Comparison of ENCODE assay signal across 8 cellular contexts in genomic region chr11:65927904-65928397, GRCh38. TPM values are rescaled to one million over a fixed set of nuclear protein-coding genes. Genes with fewer than 3 reads are reported as not detected.
DNase-seq lines count a peak whose midpoint lies in the region; ATAC-seq and TF ChIP-seq lines count a peak whose summit lies in the region.

No MANE protein-coding gene starts in this region.

- H3K9ac ChIP-seq in endodermal cell (ENCODE audit: extremely low read depth, low read length, poor library complexity, severe bottlenecking) = no peak overlapping the region

- peaks cover 7% of the 10 kb centered on the region for H3K4me1 Mint-ChIP-seq in endodermal cell

- H3K27ac ChIP-seq in endodermal cell (ENCODE audit: low read depth, low read length) = no peak overlapping the region
- no peak overlapping the region for H3K27ac ChIP-seq in vagina
- H3K27ac ChIP-seq in ascending aorta = no peak overlapping the region

- H3K9me3 ChIP-seq in endodermal cell (ENCODE audit: control insufficient read depth, low read length) (no peaks in the 10 kb centered on the region), vagina (no peaks in the 10 kb centered on the region), ascending aorta (no peaks in the 10 kb centered on the region)

- no peak overlapping the region for H3K4me3 Mint-ChIP-seq in endodermal cell

- ATAC-seq in GM18505 (IDR thresholded peaks at IDR 0.05; ENCODE audit: unreplicated experiment) = peak; percentile 51
- ATAC-seq in HG03196 (IDR thresholded peaks at IDR 0.05; ENCODE audit: unreplicated experiment) = peak; percentile 56
- ATAC-seq in activated CD4-positive, CD25-positive, alpha-beta regulatory T cell treated with anti-CD3 and anti-CD28 coated beads, Interleukin-2, amount 50 U/mL, for 24 hours = peak; percentile 91 to 94
- ATAC-seq in HG02970 (IDR thresholded peaks at IDR 0.05; ENCODE audit: low FRiP score, unreplicated experiment) = no peak

- DNase-seq in endodermal cell (no peak), vagina (ENCODE audit: extremely low spot score in 2 of 2) (no peak), ascending aorta (ENCODE audit: low spot score in 2 of 2) (no peak)
- DNase-seq in stimulated activated CD4-positive, alpha-beta T cell treated with anti-CD3 and anti-CD28 coated beads, Interleukin-4, amount 100 ng/mL, for 48 hours (ENCODE audit: low read depth in 2 of 2) = peak; percentile 59 to 63

- 75 to 90% methylated on average over 7 to 9 of the region's 9 CpGs for WGBS in endodermal cell (ENCODE audit: insufficient coverage in 1 of 2, insufficient read length in 1 of 2), 2 experiments

- H3K27me3 ChIP-seq in endodermal cell (ENCODE audit: control insufficient read depth, insufficient read depth, low read length, poor library complexity, severe bottlenecking) (no peaks in the 10 kb centered on the region), vagina (no peaks in the 10 kb centered on the region), ascending aorta (no peaks in the 10 kb centered on the region)

- TF ChIP-seq CTCF in endodermal cell (conservative IDR thresholded peaks at IDR 0.05) (no peak), vagina (IDR thresholded peaks at IDR 0.05) (no peak), ascending aorta (IDR thresholded peaks at IDR 0.05) (no peak)

- TF ChIP-seq POLR2A in GM18505 (IDR thresholded peaks at IDR 0.05; ENCODE audit: borderline replicate concordance, extremely low read depth, insufficient read depth, insufficient read length) = peak; percentile 65
- no peak for TF ChIP-seq POLR2A in vagina (IDR thresholded peaks at IDR 0.05)

- H3K36me3 ChIP-seq in endodermal cell (ENCODE audit: control insufficient read depth, insufficient read depth, low read length) = no peaks in the 10 kb centered on the region
- peaks cover 0 to 6% of the 10 kb centered on the region in 2 donors for H3K36me3 ChIP-seq in vagina
- peaks cover 1 to 3% of the 10 kb centered on the region in 2 donors for H3K36me3 ChIP-seq in ascending aorta

- H3K4me1 ChIP-seq in endodermal cell (ENCODE audit: control insufficient read depth, insufficient read depth, low read length) (no peaks in the 10 kb centered on the region), vagina (no peaks in the 10 kb centered on the region), ascending aorta (no peaks in the 10 kb centered on the region)

- intact Hi-C loops in vagina (cut with DNase I) = no loop called here
- intact Hi-C loops in ascending aorta (cut with DNase I) = no loop called here

- H3K9me3 Mint-ChIP-seq in endodermal cell = no peaks in the 10 kb centered on the region

- peaks cover 6% of the 10 kb centered on the region for H3K36me3 Mint-ChIP-seq in endodermal cell (ENCODE audit: low read depth)

- H3K4me3 ChIP-seq in endodermal cell (ENCODE audit: low read length) (no peak overlapping the region), vagina (no peak overlapping the region), ascending aorta (peak overlapping the region in 1 of 2 donors; percentile 9)

- peak overlapping the region; percentile 37 for H3K27ac Mint-ChIP-seq in endodermal cell

- H3K27me3 Mint-ChIP-seq in endodermal cell (ENCODE audit: insufficient read depth) = no peaks in the 10 kb centered on the region

RNA-seq across cellular contexts. Expression of gene DRAP1, which starts 8.7 kb away (rescaled TPM):
- 100 to 1,000 TPM in 1 of 2 donors, 10 to 100 TPM in 1; 83.8 to 103 TPM for total RNA-seq in endodermal cell
- 107 TPM for polyA plus RNA-seq in endodermal cell (2013, experiment 1 of 2)
- 106 TPM for polyA plus RNA-seq in endodermal cell (2013, experiment 2 of 2)
- total RNA-seq in vagina = 59.2 TPM
- 135 TPM for total RNA-seq in ascending aorta

RNA-seq across cellular contexts. Expression of gene C11orf68, which starts 9.1 kb away (rescaled TPM):
- 10 to 100 TPM; 26.0 to 29.1 TPM for total RNA-seq in endodermal cell
- polyA plus RNA-seq in endodermal cell (2013, experiment 1 of 2) = 29.7 TPM
- 26.7 TPM for polyA plus RNA-seq in endodermal cell (2013, experiment 2 of 2)
- total RNA-seq in vagina = 21.1 TPM
- total RNA-seq in ascending aorta = 25.3 TPM

RNA-seq across cellular contexts. Expression of gene TSGA10IP, which starts 17.3 kb away (rescaled TPM):
- total RNA-seq in endodermal cell (1 to 10 TPM in 1 of 2 donors, under 1 TPM in 1; 0.97 to 5.6 TPM), vagina (not detected), ascending aorta (not detected)
- 2.2 TPM for polyA plus RNA-seq in endodermal cell (2013, experiment 1 of 2)
- polyA plus RNA-seq in endodermal cell (2013, experiment 2 of 2) = 1.9 TPM

RNA-seq across cellular contexts. Expression of gene FOSL1, which starts 27.8 kb away (rescaled TPM):
- total RNA-seq in endodermal cell = 1 to 10 TPM in 1 of 2 donors, not detected in 1; 1.8 TPM
- polyA plus RNA-seq in endodermal cell (2013, experiment 1 of 2) = 3.0 TPM
- polyA plus RNA-seq in endodermal cell (2013, experiment 2 of 2) = 1.9 TPM
- 20.9 TPM for total RNA-seq in vagina
- 123 TPM for total RNA-seq in ascending aorta

RNA-seq across cellular contexts. Expression of gene SART1, which starts 33.6 kb away (rescaled TPM):
- 10 to 100 TPM; 50.6 to 52.0 TPM for total RNA-seq in endodermal cell
- polyA plus RNA-seq in endodermal cell (2013, experiment 1 of 2) = 49.2 TPM
- 40.9 TPM for polyA plus RNA-seq in endodermal cell (2013, experiment 2 of 2)
- total RNA-seq in vagina = 26.0 TPM
- total RNA-seq in ascending aorta = 28.4 TPM

Comparison
In these comparisons a context has a peak if more than half of its experiments do, and no peak if none do; other contexts are left out.
1. DNase-seq: peak in stimulated activated CD4-positive, alpha-beta T cell treated with anti-CD3 and anti-CD28 coated beads, Interleukin-4, amount 100 ng/mL, for 48 hours (2 of 2); none in endodermal cell (single experiment), vagina (0 of 2) and ascending aorta (0 of 2).